In the genomic region with DNA sequence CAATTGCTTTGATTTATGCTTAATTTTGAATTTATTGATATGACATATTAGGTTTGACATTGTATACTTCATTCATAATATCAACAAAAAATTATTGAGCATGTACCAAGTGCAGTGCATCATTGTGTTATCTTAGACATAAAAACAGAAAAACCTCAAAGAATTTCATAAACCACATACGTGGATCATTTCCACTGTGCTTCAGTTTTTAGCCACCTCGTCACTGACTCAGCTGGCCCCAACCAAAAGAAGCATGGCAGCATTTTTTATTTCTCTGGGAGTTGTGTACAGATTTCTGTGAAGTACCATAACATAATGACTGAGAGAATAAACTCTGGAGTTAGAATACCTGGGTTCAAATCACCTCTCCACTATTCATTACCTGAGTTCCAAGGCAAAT, we compare ENCODE assay signal across 15 cellular contexts.
"Had no signal": no experiment of that assay in that cellular context is flagged by ENCODE, and none has a peak within 500 bp of the region (broad histone marks: within the 10 kb centered on the region; RNA-seq: fewer than 3 reads in every experiment).

No MANE protein-coding gene starts in this region.

- H3K27ac ChIP-seq: gastrocnemius medialis, heart right ventricle, left ventricle myocardium inferior had no signal

- H3K4me3 ChIP-seq: gastrocnemius medialis, heart right ventricle, left ventricle myocardium inferior had no signal

- H3K36me3 ChIP-seq: gastrocnemius medialis, heart right ventricle, left ventricle myocardium inferior had no signal

- ATAC-seq: activated CD8-positive, alpha-beta T cell treated with anti-CD3 and anti-CD28 coated beads, Interleukin-2, amount 10 ng/mL, durations not matched to agents 7 days and 5 days; gastrocnemius medialis; heart right ventricle; stimulated activated naive CD8-positive, alpha-beta T cell treated with anti-CD3 and anti-CD28 coated beads, Interleukin-15, Interleukin-2, amounts not matched to agents 100 U/mL and 50 U/mL, for 24 hours had no signal

- H3K9me3 ChIP-seq: gastrocnemius medialis, left ventricle myocardium inferior had no signal

- H3K27me3 ChIP-seq: gastrocnemius medialis had no signal

- DNase-seq: activated CD4-positive, alpha-beta T cell treated with anti-CD3 and anti-CD28 coated beads for 4 hours; activated CD8-positive, alpha-beta memory T cell treated with anti-CD3 and anti-CD28 coated beads, Interleukin-2, amount 50 U/mL, for 48 hours; activated CD8-positive, alpha-beta T cell treated with anti-CD3 and anti-CD28 coated beads, Interleukin-2, amount 10 ng/mL, durations not matched to agents 7 days and 5 days; activated naive CD4-positive, alpha-beta T cell treated with Interleukin-2 at 50 U/mL for 16 hours; cerebellar nuclear complex; dermis blood vessel endothelial cell; endodermal cell; erythroblast; gastrocnemius medialis; heart right ventricle; kidney; left ventricle myocardium inferior; stimulated activated CD4-positive, alpha-beta T cell treated with anti-CD3 and anti-CD28 coated beads, Interleukin-4, amount 100 ng/mL, for 1 hour; stimulated activated CD8-positive, alpha-beta memory T cell treated with anti-CD3 and anti-CD28 coated beads, Interleukin-4, amount 100 ng/mL, for 48 hours; stimulated activated naive CD8-positive, alpha-beta T cell treated with anti-CD3 and anti-CD28 coated beads, Interleukin-15, Interleukin-2, amounts not matched to agents 100 U/mL and 50 U/mL, for 24 hours had no signal

- H3K4me1 ChIP-seq: gastrocnemius medialis, heart right ventricle, left ventricle myocardium inferior had no signal
